ENCODE assay signal across 11 cellular contexts in the genomic region with DNA sequence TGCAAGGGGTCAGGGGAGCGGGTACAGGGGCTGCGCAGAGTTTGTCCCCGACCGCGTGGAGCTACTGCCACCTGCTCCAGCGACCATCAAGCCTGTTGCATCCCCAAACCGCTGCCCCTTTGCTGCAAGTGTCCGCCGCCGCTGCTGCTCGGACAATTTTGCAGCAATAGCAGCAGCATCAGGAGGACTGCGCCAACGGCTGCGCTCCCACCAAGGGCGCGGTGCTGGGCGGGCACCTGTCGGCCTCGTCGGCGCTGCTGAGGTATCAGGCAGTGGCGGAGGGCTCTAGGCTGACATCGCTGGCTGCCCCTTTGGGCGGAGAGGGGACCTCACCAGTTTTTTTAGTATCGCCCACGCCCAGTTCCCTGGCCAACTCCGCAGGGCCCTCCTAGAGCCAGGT. TPM values are rescaled to one million over a fixed set of nuclear protein-coding genes. Genes with fewer than 3 reads are reported as not detected.
DNase-seq lines count a peak whose midpoint lies in the region; ATAC-seq, FAIRE-seq and TF ChIP-seq lines count a peak whose summit lies in the region.
"Not testable (repeated sequence)": the region's sequence is repeated elsewhere in the genome, so short reads cannot be mapped to it uniquely, and the experiment has no call there.
"Had no signal": no experiment of that assay in that cellular context is flagged by ENCODE, and none has a peak within 500 bp of the region (broad histone marks: within the 10 kb centered on the region; RNA-seq: fewer than 3 reads in every experiment).

No MANE protein-coding gene starts in this region.

- H3K4me1 ChIP-seq in GM23338 (ENCODE audit: insufficient read depth); GM12878 (ENCODE audit: control insufficient read depth, insufficient read depth, low read length); foreskin keratinocyte; HepG2 (ENCODE audit: insufficient read depth, low read length); mucosa of descending colon (ENCODE audit: low read depth): not testable (repeated sequence)

- not testable (repeated sequence) for H3K79me2 ChIP-seq in GM23338 (replicated peaks; ENCODE audit: insufficient read depth); GM12878 (ENCODE audit: control insufficient read depth, insufficient read depth, low read length); HepG2 (ENCODE audit: insufficient read depth, low read length)

- CTCF ChIA-PET in WTC11 (lab: Charles Lee); GM12878 (lab: Yijun Ruan, JAX); HepG2 (lab: Yijun Ruan, JAX; ENCODE audit: low intra/inter-chr PET ratio, low total read pairs): not testable (repeated sequence)

- not testable (repeated sequence) for H3K4me1 Mint-ChIP-seq in GM23338; WTC11; stimulated activated naive CD8-positive, alpha-beta T cell treated with anti-CD3 and anti-CD28 coated beads, Interleukin-15, amount 100 ng/mL, for 72 hours

- POLR2A ChIA-PET in WTC11 (lab: Charles Lee); GM12878 (lab: Charles Lee); HepG2 (lab: Yijun Ruan, JAX): not testable (repeated sequence)

- not testable (repeated sequence) for TF ChIP-seq EP300 in GM12878 (IDR thresholded peaks at IDR 0.05; ENCODE audit: borderline replicate concordance in 1 of 2, control insufficient read depth in 1 of 2, low read depth in 2 of 2, low read length in 2 of 2); HepG2 (IDR thresholded peaks at IDR 0.05; ENCODE audit: low read depth in 2 of 2, low read length in 2 of 2); HepG2 (CRISPR knock-in tag; IDR thresholded peaks at IDR 0.05; ENCODE audit: borderline replicate concordance)

- H3K4me3 ChIP-seq in GM23338; GM12878; HepG2 (replicated peaks in 1 of 3; ENCODE audit: insufficient read depth in 1 of 3, low read depth in 2 of 3, low read length in 3 of 3); mucosa of descending colon: not testable (repeated sequence)

- H2AFZ ChIP-seq in GM23338; GM12878 (ENCODE audit: control insufficient read depth, low read depth, low read length); HepG2 (ENCODE audit: low read length): not testable (repeated sequence)

- not testable (repeated sequence) for H3K27ac Mint-ChIP-seq in GM23338; WTC11; stimulated activated naive CD8-positive, alpha-beta T cell treated with anti-CD3 and anti-CD28 coated beads, Interleukin-15, amount 100 ng/mL, for 72 hours

- BruUV-seq in GM12878 (replicated peaks; lab: Mats Ljungman, UMichigan); HepG2 (replicated peaks; lab: Mats Ljungman, UMichigan): not testable (repeated sequence)

- H3K36me3 ChIP-seq in GM23338 (ENCODE audit: insufficient read depth); GM12878 (ENCODE audit: control insufficient read depth in 2 of 2, insufficient read depth in 2 of 2, low read length in 1 of 2); HepG2 (replicated peaks in 1 of 2; ENCODE audit: control insufficient read depth in 1 of 2, insufficient read depth in 2 of 2, low read length in 2 of 2); mucosa of descending colon (ENCODE audit: low read depth): not testable (repeated sequence)

- WGBS in GM12878 (ENCODE audit: insufficient coverage, insufficient replicate concordance, low lambda C conversion rate, missing lambda C conversion rate), result 20% methylated on average over 2 of the region's 27 CpGs
- 87% methylated on average over 7 of the region's 27 CpGs for WGBS in HepG2 (ENCODE audit: low lambda C conversion rate)

- not testable (repeated sequence) for TF ChIP-seq POLR2A in GM12878 (IDR thresholded peaks at IDR 0.05; ENCODE audit: low read depth, low read length); HepG2 (IDR thresholded peaks at IDR 0.05; ENCODE audit: insufficient read depth in 1 of 2, low read depth in 2 of 2, low read length in 2 of 2)

- ATAC-seq in GM23338 (peak; percentile 91), WTC11 (peak; percentile 76), GM12878 (peak; percentile 54), foreskin keratinocyte (peak; percentile 48), HepG2 (peak; percentile 37; the same call in 1 of the 3 replicates), mucosa of descending colon (peak; percentile 14)
- ATAC-seq in stimulated activated naive CD8-positive, alpha-beta T cell treated with anti-CD3 and anti-CD28 coated beads, Interleukin-15, amount 100 ng/mL, for 72 hours, result peak; percentile 62

- not testable (repeated sequence) for H3K27ac ChIP-seq in GM23338 (ENCODE audit: low read depth); GM12878 (ENCODE audit: control insufficient read depth, insufficient read depth); foreskin keratinocyte; HepG2 (ENCODE audit: extremely low read length, insufficient read depth, low read length)

- peaks cover 42% of the 10 kb centered on the region for H3K27me3 ChIP-seq in GM23338 (ENCODE audit: insufficient read depth)
- not testable (repeated sequence) for H3K27me3 ChIP-seq in GM12878 (replicated peaks in 1 of 2; ENCODE audit: control insufficient read depth in 2 of 2, insufficient read depth in 2 of 2, low read length in 1 of 2); foreskin keratinocyte; HepG2 (ENCODE audit: control insufficient read depth in 1 of 2, insufficient read depth in 2 of 2, low read length in 2 of 2)

- not testable (repeated sequence) for DNase-seq in GM23338 (ENCODE audit: low spot score); WTC11 (ENCODE audit: low spot score); GM12878 (ENCODE audit: low read depth, low spot score); foreskin keratinocyte; HepG2 (ENCODE audit: low spot score); mucosa of descending colon; stimulated activated naive CD8-positive, alpha-beta T cell treated with anti-CD3 and anti-CD28 coated beads, Interleukin-15, amount 100 ng/mL, for 72 hours

- H3K27me3 Mint-ChIP-seq in GM23338 (ENCODE audit: insufficient read depth, low read depth, poor library complexity) (peaks cover 20% of the 10 kb centered on the region), WTC11 (ENCODE audit: low read depth) (peaks cover 36% of the 10 kb centered on the region)
- not testable (repeated sequence) for H3K27me3 Mint-ChIP-seq in stimulated activated naive CD8-positive, alpha-beta T cell treated with anti-CD3 and anti-CD28 coated beads, Interleukin-15, amount 100 ng/mL, for 72 hours

- H4K20me1 ChIP-seq in GM23338 (replicated peaks; ENCODE audit: insufficient read depth); GM12878 (ENCODE audit: control insufficient read depth, insufficient read depth); HepG2 (ENCODE audit: insufficient read depth, low read length): not testable (repeated sequence)

- H3F3A ChIP-seq in GM23338 (replicated peaks; ENCODE audit: low read depth), result not testable (repeated sequence)

- intact Hi-C loops in GM12878 (cut with micrococcal nuclease; ENCODE audit: unreplicated experiment); HepG2 (cut with micrococcal nuclease; ENCODE audit: unreplicated experiment); mucosa of descending colon (cut with DNase I, micrococcal nuclease): not testable (repeated sequence)

- not testable (repeated sequence) for H3K36me3 Mint-ChIP-seq in GM23338 (ENCODE audit: low read depth); WTC11

- not testable (repeated sequence) for TF ChIP-seq RAD21 in GM12878 (IDR thresholded peaks at IDR 0.05; ENCODE audit: insufficient read depth, low read depth, low read length); HepG2 (CRISPR knock-in tag; IDR thresholded peaks at IDR 0.05)

- H3K9ac ChIP-seq in GM12878 (ENCODE audit: control insufficient read depth, insufficient read depth, low read length); HepG2 (ENCODE audit: insufficient read depth, low read depth, low read length): not testable (repeated sequence)

- not testable (repeated sequence) for H3K4me2 ChIP-seq in GM23338; HepG2 (ENCODE audit: low read depth, low read length)
- H3K4me2 ChIP-seq in GM12878 (ENCODE audit: control insufficient read depth, insufficient read depth), result 0 out of 2 replicates have a peak overlapping the region, but pooled peaks have one; percentile 17

- RAD21 ChIA-PET in GM12878 (lab: Charles Lee; ENCODE audit: unreplicated experiment), result not testable (repeated sequence)

- H3K9me3 Mint-ChIP-seq in GM23338; WTC11; stimulated activated naive CD8-positive, alpha-beta T cell treated with anti-CD3 and anti-CD28 coated beads, Interleukin-15, amount 100 ng/mL, for 72 hours: not testable (repeated sequence)

- not testable (repeated sequence) for H3K9me2 ChIP-seq in GM23338 (ENCODE audit: insufficient read depth)

- in situ Hi-C loops in GM12878 (cut with MboI); HepG2 (cut with HindIII; ENCODE audit: extremely low pct_ligation_motif_present, low pct_unique_long_range_greater_than_20kb): not testable (repeated sequence)

- not testable (repeated sequence) for TF ChIP-seq CTCF in GM23338 (conservative IDR thresholded peaks at IDR 0.05; ENCODE audit: low read depth in 2 of 2); WTC11 (IDR thresholded peaks at IDR 0.05); GM12878 (IDR thresholded peaks at IDR 0.05 in 2 of 3, conservative IDR thresholded peaks at IDR 0.05 in 1 of 3; ENCODE audit: control insufficient read depth in 2 of 3, extremely low read depth in 1 of 3, insufficient read depth in 1 of 3, low read depth in 3 of 3, low read length in 3 of 3); foreskin keratinocyte (conservative IDR thresholded peaks at IDR 0.05); HepG2 (CRISPR knock-in tag; IDR thresholded peaks at IDR 0.05); mucosa of descending colon (IDR thresholded peaks at IDR 0.05)

- not testable (repeated sequence) for H3K4me3 Mint-ChIP-seq in GM23338
- peak overlapping the region; percentile 57; the same call in 1 of the 2 replicates for H3K4me3 Mint-ChIP-seq in WTC11
- peak overlapping the region in 1 of 2 donors; percentile 71 for H3K4me3 Mint-ChIP-seq in stimulated activated naive CD8-positive, alpha-beta T cell treated with anti-CD3 and anti-CD28 coated beads, Interleukin-15, amount 100 ng/mL, for 72 hours

- SMC1A ChIA-PET in GM12878 (lab: Charles Lee; ENCODE audit: uncharacterized antibody, unreplicated experiment), result not testable (repeated sequence)

- not testable (repeated sequence) for FAIRE-seq in GM12878 (lab: Jason Lieb, UNC); HepG2 (lab: Jason Lieb, UNC)

- H3K9me3 ChIP-seq in GM12878 (replicated peaks; ENCODE audit: control insufficient read depth, insufficient read depth, low read length); HepG2 (ENCODE audit: low read length); mucosa of descending colon: not testable (repeated sequence)

RNA-seq across cellular contexts. Expression of a gene that starts 1.2 kb away (rescaled TPM):
- not detected in 2 replicates for total RNA-seq in GM23338 (2014; rRNA removed; shearing (Covaris generic))
- polyA plus RNA-seq in GM23338 (2016; fragmentation: Nextera tagmentation; extraction: Ambion mirVana) (not detected in 2 replicates), GM12878 (2011; rRNA removed) (0.05 and 0.06 TPM in 2 replicates), GM12878 (2014; fragmentation: Illumina TruSeq; extraction: Trizol) (0.13 TPM in 1 of 2 replicates, not detected in the other), GM12878 (2014; fragmentation: Nextera tagmentation; extraction: Ambion mirVana) (not detected), GM12878 (2014; rRNA removed) (0.13 TPM in 1 of 2 replicates, not detected in the other), GM12878 (2016; fragmentation: Nextera tagmentation; extraction: Ambion mirVana) (not detected), foreskin keratinocyte (not detected in 2 replicates), HepG2 (2011; rRNA removed) (0.10 and 0.15 TPM in 2 replicates)
- total RNA-seq in WTC11 (2021) (0.14 TPM in 1 of 3 replicates, not detected in the others), GM12878 (2014; rRNA removed) (0.23 and 0.65 TPM in 2 replicates), GM12878 (2014; rRNA removed; fragmentation: Illumina TruSeq; extraction: Trizol) (0.14 and 0.27 TPM in 2 replicates), GM12878 (2021) (0.24 and 0.36 TPM in 2 replicates), foreskin keratinocyte (not detected in 2 replicates), HepG2 (2016; rRNA removed; fragmentation: Illumina TruSeq; extraction: Trizol) (0.38 TPM in 1 of 2 replicates, not detected in the other), mucosa of descending colon (under 1 TPM in 2 of 3 donors, not detected in 1; 0.25 to 0.27 TPM)
- total RNA-seq in GM12878 (2013; cell fraction: nucleolus; rRNA removed), result 1.1 and 2.3 TPM in 2 replicates
- polyA plus RNA-seq in GM12878 (2011; ENCODE audit: low read depth), result not detected
- polyA plus RNA-seq in GM12878 (2011; cell fraction: cytosol; rRNA removed), result 0.03 and 0.05 TPM in 2 replicates
- polyA plus RNA-seq in GM12878 (2011; cell fraction: nucleus; rRNA removed), result 0.58 and 0.82 TPM in 2 replicates
- 0.04 TPM in 1 of 2 replicates, not detected in the other for polyA plus RNA-seq in GM12878 (2012)
- polyA minus RNA-seq in GM12878 (2011; rRNA and poly(A)+ RNA removed), result 0.66 and 2.0 TPM in 2 replicates
- polyA minus RNA-seq in GM12878 (2011; cell fraction: cytosol; rRNA and poly(A)+ RNA removed), result not detected in 2 replicates
- 2.2 and 6.9 TPM in 2 replicates for polyA minus RNA-seq in GM12878 (2011; cell fraction: nucleus; rRNA and poly(A)+ RNA removed)
- total RNA-seq in HepG2 (2016; cell fraction: cytosol; rRNA removed; fragmentation: Illumina TruSeq; extraction: Trizol; ENCODE audit: low read depth), result not detected in 2 replicates
- total RNA-seq in HepG2 (2016; cell fraction: insoluble cytoplasmic fraction; rRNA removed; fragmentation: Illumina TruSeq; extraction: Trizol), result 0.24 TPM in 1 of 2 replicates, not detected in the other
- total RNA-seq in HepG2 (2016; cell fraction: membrane; rRNA removed; fragmentation: Illumina TruSeq; extraction: Trizol), result not detected in 2 replicates
- 0.50 and 1.1 TPM in 2 replicates for total RNA-seq in HepG2 (2016; cell fraction: nucleus; rRNA removed; fragmentation: Illumina TruSeq; extraction: Trizol)
- 0.04 and 0.07 TPM in 2 replicates for polyA plus RNA-seq in HepG2 (2011; cell fraction: cytosol; rRNA removed)
- polyA plus RNA-seq in HepG2 (2011; cell fraction: nucleus; rRNA removed), result 2.0 and 2.4 TPM in 2 replicates
- 0.13 TPM in 1 of 2 replicates, not detected in the other for polyA plus RNA-seq in HepG2 (2012)
- polyA plus RNA-seq in HepG2 (2016; cell fraction: cytosol; fragmentation: Illumina TruSeq; extraction: Trizol; ENCODE audit: low read depth), result not detected in 2 replicates
- polyA plus RNA-seq in HepG2 (2016; cell fraction: insoluble cytoplasmic fraction; fragmentation: Illumina TruSeq; extraction: Trizol; ENCODE audit: low read depth), result not detected in 2 replicates
- not detected in 2 replicates for polyA plus RNA-seq in HepG2 (2016; cell fraction: membrane; fragmentation: Illumina TruSeq; extraction: Trizol; ENCODE audit: low read depth)
- polyA plus RNA-seq in HepG2 (2016; cell fraction: nucleus; fragmentation: Illumina TruSeq; extraction: Trizol; ENCODE audit: insufficient read depth, low read depth), result 0.24 and 0.38 TPM in 2 replicates
- 0.91 and 3.4 TPM in 2 replicates for polyA minus RNA-seq in HepG2 (2011; rRNA and poly(A)+ RNA removed; ENCODE audit: low replicate concordance)
- not detected in 2 replicates for polyA minus RNA-seq in HepG2 (2011; cell fraction: cytosol; rRNA and poly(A)+ RNA removed)
- 7.3 and 8.6 TPM in 2 replicates for polyA minus RNA-seq in HepG2 (2011; cell fraction: nucleus; rRNA and poly(A)+ RNA removed)
- total RNA-seq: A172; CD4-positive, alpha-beta T cell; CD8-positive, alpha-beta T cell had no signal
- polyA plus RNA-seq: BJ had no signal

Comparison
In these comparisons a context has a peak if more than half of its experiments do, and no peak if none do; other contexts are left out.
1. ATAC-seq: peak in every context shown above with its lines; median percentile 91 in GM23338; 76 in WTC11; 62 in stimulated activated naive CD8-positive, alpha-beta T cell treated with anti-CD3 and anti-CD28 coated beads, Interleukin-15, amount 100 ng/mL, for 72 hours; 54 in GM12878; 48 in foreskin keratinocyte; 37 in HepG2; 14 in mucosa of descending colon.